In the genomic region with DNA sequence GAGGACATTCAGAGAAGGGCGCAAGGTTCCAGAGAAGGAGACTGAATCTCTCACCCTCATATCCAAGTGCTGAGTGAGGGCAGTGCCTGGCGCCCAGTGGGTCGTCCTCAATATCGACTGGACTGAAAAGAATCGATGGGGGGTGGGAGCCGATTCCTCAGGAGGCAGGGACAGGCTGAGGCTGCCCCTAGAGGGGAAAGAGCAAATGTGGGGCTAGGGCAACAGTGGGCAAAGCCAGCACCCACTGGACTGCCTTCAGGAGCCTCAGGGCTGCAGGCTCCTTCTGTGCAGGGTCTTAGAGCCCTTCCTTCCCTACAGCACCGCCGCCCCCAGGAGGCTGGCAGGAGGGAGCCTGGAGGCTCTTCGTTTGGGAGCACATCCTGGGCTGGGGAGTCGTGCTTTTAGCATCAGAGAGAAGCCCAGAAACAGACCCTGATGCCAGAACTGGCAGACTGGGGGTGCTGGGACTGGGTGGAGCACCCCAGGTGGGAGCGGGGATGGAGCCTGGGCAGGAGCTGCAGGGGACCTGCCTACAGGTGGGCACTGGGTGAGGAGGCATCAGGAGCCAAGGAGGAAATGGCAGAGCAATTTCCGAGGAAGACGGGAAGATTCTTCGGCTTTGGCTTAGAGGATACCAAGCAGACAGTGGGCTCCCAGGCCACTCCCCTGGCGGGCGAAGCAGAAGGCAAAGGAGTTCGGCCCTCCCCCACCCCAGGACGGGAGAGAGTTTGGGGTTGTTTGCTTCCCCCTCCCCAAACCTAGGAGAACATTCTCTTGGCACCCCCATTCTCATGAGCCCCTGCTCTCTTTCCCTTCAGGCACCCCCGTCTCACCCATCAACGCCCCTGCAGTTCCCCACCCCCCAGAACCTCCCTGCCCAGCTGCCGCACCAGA, we compare ENCODE assay signal across 3 cellular contexts.
TF ChIP-seq lines count a peak whose summit lies in the region.

No MANE protein-coding gene starts in this region.

TF ChIP-seq in SK-N-SH, 30 proteins besides CTCF, POLR2A, EP300 and RAD21 (continued from another document):
- TF ChIP-seq, protein P1, sequence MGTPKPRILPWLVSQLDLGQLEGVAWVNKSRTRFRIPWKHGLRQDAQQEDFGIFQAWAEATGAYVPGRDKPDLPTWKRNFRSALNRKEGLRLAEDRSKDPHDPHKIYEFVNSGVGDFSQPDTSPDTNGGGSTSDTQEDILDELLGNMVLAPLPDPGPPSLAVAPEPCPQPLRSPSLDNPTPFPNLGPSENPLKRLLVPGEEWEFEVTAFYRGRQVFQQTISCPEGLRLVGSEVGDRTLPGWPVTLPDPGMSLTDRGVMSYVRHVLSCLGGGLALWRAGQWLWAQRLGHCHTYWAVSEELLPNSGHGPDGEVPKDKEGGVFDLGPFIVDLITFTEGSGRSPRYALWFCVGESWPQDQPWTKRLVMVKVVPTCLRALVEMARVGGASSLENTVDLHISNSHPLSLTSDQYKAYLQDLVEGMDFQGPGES (IDR thresholded peaks at IDR 0.05; ENCODE audit: low read depth, low read length) = no peak
- TF ChIP-seq ZBTB33 (IDR thresholded peaks at IDR 0.05; ENCODE audit: borderline replicate concordance, low read depth) (no peak), SMC3 (IDR thresholded peaks at IDR 0.05; ENCODE audit: low read depth, low read length) (no peak), NRF1 (IDR thresholded peaks at IDR 0.05; ENCODE audit: low read depth, low read length) (no peak), TEAD4 (IDR thresholded peaks at IDR 0.05; ENCODE audit: borderline replicate concordance, insufficient read depth) (no peak), USF1 (IDR thresholded peaks at IDR 0.05; ENCODE audit: borderline replicate concordance, low read depth) (no peak), POLR2AphosphoS5 (IDR thresholded peaks at IDR 0.05; ENCODE audit: low read depth, low read length) (no peak), YY1 (IDR thresholded peaks at IDR 0.05; ENCODE audit: low read depth) (no peak), SIN3A (IDR thresholded peaks at IDR 0.05; ENCODE audit: borderline replicate concordance, low read depth, low read length) (no peak), USF2 (IDR thresholded peaks at IDR 0.05; ENCODE audit: borderline replicate concordance, low read depth, low read length) (no peak), ELF1 (IDR thresholded peaks at IDR 0.05) (no peak), RXRA (IDR thresholded peaks at IDR 0.05; ENCODE audit: borderline replicate concordance, low read depth) (no peak)
- TF ChIP-seq, protein P2, sequence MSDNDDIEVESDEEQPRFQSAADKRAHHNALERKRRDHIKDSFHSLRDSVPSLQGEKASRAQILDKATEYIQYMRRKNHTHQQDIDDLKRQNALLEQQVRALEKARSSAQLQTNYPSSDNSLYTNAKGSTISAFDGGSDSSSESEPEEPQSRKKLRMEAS (IDR thresholded peaks at IDR 0.05; ENCODE audit: low read depth) = no peak

TF ChIP-seq in SK-N-SH treated with all-trans-retinoic acid at 6 μM for 48 hours, 23 proteins besides CTCF, POLR2A, EP300 and RAD21 (continued from another document):
- TF ChIP-seq TSHZ2 (CRISPR knock-in tag; IDR thresholded peaks at IDR 0.05) (no peak), OSR1 (CRISPR knock-in tag; IDR thresholded peaks at IDR 0.05) (no peak), TCF4 (CRISPR knock-in tag; IDR thresholded peaks at IDR 0.05; ENCODE audit: borderline replicate concordance) (no peak)

TF ChIP-seq in WTC11, 78 proteins besides CTCF, POLR2A, EP300 and RAD21 (continued from another document):
- TF ChIP-seq ETV6 (CRISPR knock-in tag; IDR thresholded peaks at IDR 0.05) = no peak
- TF ChIP-seq NR2C2 (CRISPR knock-in tag; IDR thresholded peaks at IDR 0.05) = no peak
- TF ChIP-seq SP1 (CRISPR knock-in tag; conservative IDR thresholded peaks at IDR 0.05) = 0 out of 2 replicates have a peak, but pooled peaks have one; percentile 20
- no peak for TF ChIP-seq MYBL2 (CRISPR knock-in tag; IDR thresholded peaks at IDR 0.05)
- TF ChIP-seq MXD4 (CRISPR knock-in tag; IDR thresholded peaks at IDR 0.05; ENCODE audit: borderline replicate concordance) = no peak
- TF ChIP-seq NFYB (CRISPR knock-in tag; conservative IDR thresholded peaks at IDR 0.05; ENCODE audit: low read depth) = no peak; the same call in 1 of the 2 replicates
